23 cellular contexts compared by ENCODE assay signal in genomic region chr13:112234131-112234875, GRCh38.
DNase-seq lines count a peak whose midpoint lies in the region; ATAC-seq and TF ChIP-seq lines count a peak whose summit lies in the region.
"Had no signal": no experiment of that assay in that cellular context is flagged by ENCODE, and none has a peak within 500 bp of the region (broad histone marks: within the 10 kb centered on the region; RNA-seq: fewer than 3 reads in every experiment).

No MANE protein-coding gene starts in this region.

- no peaks in the 10 kb centered on the region for H3K4me1 Mint-ChIP-seq in activated T-helper 17 cell treated with anti-CD3 and anti-CD28 coated beads, Interleukin-2, amount 50 U/mL, for 72 hours
- H3K4me1 Mint-ChIP-seq: CD14-positive monocyte had no signal

- H3K36me3 Mint-ChIP-seq in activated T-helper 17 cell treated with anti-CD3 and anti-CD28 coated beads, Interleukin-2, amount 50 U/mL, for 72 hours (ENCODE audit: low read depth) = no peaks in the 10 kb centered on the region
- H3K36me3 Mint-ChIP-seq: CD14-positive monocyte had no signal

- TF ChIP-seq POLR2A in spleen (IDR thresholded peaks at IDR 0.05) = no peak

- H3K9ac ChIP-seq in neuronal stem cell (ENCODE audit: low read depth, low read length, poor library complexity) = no peak overlapping the region
- H3K9ac ChIP-seq: BLaER1 treated with 17β-estradiol and CSF1 and Interleukin-3, amounts not matched to agents 10 nM and 100 nM; GM23248 had no signal

- H3K27me3 ChIP-seq in neuronal stem cell (ENCODE audit: control insufficient read depth in 3 of 3, insufficient read depth in 3 of 3, low read depth in 1 of 3, low read length in 3 of 3) (no peaks in the 10 kb centered on the region), spleen (replicated peaks in 1 of 7) (peaks cover 0 to 24% (median 0%) of the 10 kb centered on the region in 7 donors)
- H3K27me3 ChIP-seq: BLaER1 treated with 17β-estradiol and CSF1 and Interleukin-3, amounts not matched to agents 10 nM and 100 nM had no signal

- TF ChIP-seq CTCF in spleen (IDR thresholded peaks at IDR 0.05 in 8 of 11, conservative IDR thresholded peaks at IDR 0.05 in 3 of 11) = no peak

- intact Hi-C loops in spleen (cut with DNase I; ENCODE audit: low total_unique reads) = no loop called here

- no peak overlapping the region for H4K8ac ChIP-seq in neuronal stem cell (ENCODE audit: low read depth, low read length)

- H3K9me3 ChIP-seq in neuronal stem cell (replicated peaks in 1 of 2; ENCODE audit: control insufficient read depth in 2 of 2, insufficient read depth in 1 of 2, low read depth in 1 of 2, low read length in 2 of 2) (peaks cover 8 to 10% of the 10 kb centered on the region in 2 donors), spleen (peaks cover 0 to 12% (median 0%) of the 10 kb centered on the region in 8 donors)
- H3K9me3 ChIP-seq: A549, BE2C had no signal

- H3K14ac ChIP-seq in neuronal stem cell (ENCODE audit: low read length) = no peak overlapping the region

- peak overlapping the region; percentile 33 for H2AK5ac ChIP-seq in neuronal stem cell (ENCODE audit: low read depth, low read length)

- no peak overlapping the region for H3K4me3 ChIP-seq in neuronal stem cell (ENCODE audit: low read length in 2 of 2)
- H3K4me3 ChIP-seq in spleen = no peak overlapping the region
- H3K4me3 ChIP-seq: A549; BLaER1 treated with 17β-estradiol and CSF1 and Interleukin-3, amounts not matched to agents 10 nM and 100 nM; GM23248 had no signal

- H3K18ac ChIP-seq in neuronal stem cell (ENCODE audit: low read length) = peak overlapping the region; percentile 17

- H3K27ac Mint-ChIP-seq in activated T-helper 17 cell treated with anti-CD3 and anti-CD28 coated beads, Interleukin-2, amount 50 U/mL, for 72 hours = no peak overlapping the region
- H3K27ac Mint-ChIP-seq: CD4-positive, alpha-beta T cell had no signal

- no peak overlapping the region for H4K91ac ChIP-seq in neuronal stem cell (ENCODE audit: low read depth, low read length, poor library complexity)

- no peak overlapping the region for H3K4ac ChIP-seq in neuronal stem cell (ENCODE audit: low read length)

- no peak overlapping the region for H3K4me3 Mint-ChIP-seq in activated T-helper 17 cell treated with anti-CD3 and anti-CD28 coated beads, Interleukin-2, amount 50 U/mL, for 72 hours
- H3K4me3 Mint-ChIP-seq: CD14-positive monocyte; CD4-positive, alpha-beta T cell had no signal

- peak overlapping the region; percentile 49 for H3K23ac ChIP-seq in neuronal stem cell (ENCODE audit: low read depth, low read length, poor library complexity)

- no peak overlapping the region for H3K4me2 ChIP-seq in neuronal stem cell (ENCODE audit: insufficient read depth, low read length, poor library complexity, severe bottlenecking)
- H3K4me2 ChIP-seq: A549; BLaER1 treated with 17β-estradiol and CSF1 and Interleukin-3, amounts not matched to agents 10 nM and 100 nM had no signal

- no peak overlapping the region for H2AFZ ChIP-seq in neuronal stem cell (ENCODE audit: low read length)
- H2AFZ ChIP-seq: GM23248 had no signal

- no peak overlapping the region for H2BK120ac ChIP-seq in neuronal stem cell (ENCODE audit: low read depth, low read length)

- H3K79me1 ChIP-seq in neuronal stem cell (ENCODE audit: low read depth, low read length) = no peaks in the 10 kb centered on the region

- no peaks in the 10 kb centered on the region for H3K36me3 ChIP-seq in neuronal stem cell (replicated peaks in 1 of 2; ENCODE audit: control insufficient read depth in 2 of 2, insufficient read depth in 2 of 2, low read length in 2 of 2)
- H3K36me3 ChIP-seq in spleen = no peaks in the 10 kb centered on the region
- H3K36me3 ChIP-seq: BE2C; BLaER1 treated with 17β-estradiol and CSF1 and Interleukin-3, amounts not matched to agents 10 nM and 100 nM had no signal

- H2BK12ac ChIP-seq in neuronal stem cell (ENCODE audit: low read length) = no peak overlapping the region

- H2BK15ac ChIP-seq in neuronal stem cell (ENCODE audit: low read length) = no peak overlapping the region

- peaks cover 12% of the 10 kb centered on the region for H3K27me3 Mint-ChIP-seq in activated T-helper 17 cell treated with anti-CD3 and anti-CD28 coated beads, Interleukin-2, amount 50 U/mL, for 72 hours

- no peaks in the 10 kb centered on the region for H3K9me3 Mint-ChIP-seq in activated T-helper 17 cell treated with anti-CD3 and anti-CD28 coated beads, Interleukin-2, amount 50 U/mL, for 72 hours
- H3K9me3 Mint-ChIP-seq: CD4-positive, alpha-beta T cell had no signal

- DNase-seq in NCI-H460 (ENCODE audit: extremely low read depth, low read depth) (peak; percentile 79), islet precursor cell (peak; percentile 40), neuronal stem cell (ENCODE audit: low spot score) (no peak), spleen (peak; percentile 69), DMS 273 (lab: John Stamatoyannopoulos, UW; ENCODE audit: unreplicated experiment) (no peak), NCI-H446 treated with DMSO at 0.1 percent for 48 hours (lab: John Stamatoyannopoulos, UW) (no peak)
- DNase-seq in NK-92 treated with Interleukin-12 subunit alpha and Interleukin-12 subunit beta, amount 100 ng/mL, for 24 hours (lab: John Stamatoyannopoulos, UW) = no peak
- DNase-seq: 8988T; ACHN; AML-193; BE2C; Calu3; CD4-positive, alpha-beta T cell; COR-L47; DMS153; DND-41; GM23248; H7; HCEC 1CT had no signal

- ATAC-seq in activated T-helper 17 cell treated with anti-CD3 and anti-CD28 coated beads, Interleukin-2, amount 50 U/mL, for 72 hours (replicated peaks) = no peak
- ATAC-seq: A549 had no signal

- no peak overlapping the region for H2BK5ac ChIP-seq in neuronal stem cell (ENCODE audit: low read length)

- no CpG with 5 or more reads among the region's 16 CpGs for WGBS in neuronal stem cell (ENCODE audit: extremely low coverage in 2 of 2, insufficient read length in 2 of 2, insufficient replicate concordance in 1 of 2), 2 donors
- WGBS in spleen, 5 donors = 74 to 84% (median 78%) methylated on average over 15 to 16 of the region's 16 CpGs

- H3K4me1 ChIP-seq in neuronal stem cell (ENCODE audit: control insufficient read depth in 2 of 2, insufficient read depth in 1 of 2, low read depth in 1 of 2, low read length in 2 of 2) (no peaks in the 10 kb centered on the region), spleen (no peaks in the 10 kb centered on the region)
- H3K4me1 ChIP-seq: A549; BE2C; BLaER1 treated with 17β-estradiol and CSF1 and Interleukin-3, amounts not matched to agents 10 nM and 100 nM had no signal

- no peak overlapping the region for H3K27ac ChIP-seq in neuronal stem cell (replicated peaks; ENCODE audit: low read length)
- H3K27ac ChIP-seq in spleen = no peak overlapping the region
- H3K27ac ChIP-seq: A549; BLaER1 treated with 17β-estradiol and CSF1 and Interleukin-3, amounts not matched to agents 10 nM and 100 nM; GM23248 had no signal

Comparison
In these comparisons a context has a peak if more than half of its experiments do, and no peak if none do; other contexts are left out.
1. DNase-seq: peak in NCI-H460 (single experiment), islet precursor cell (single experiment) and spleen (single experiment); none in neuronal stem cell (single experiment), DMS 273 (single experiment), NCI-H446 treated with DMSO at 0.1 percent for 48 hours (single experiment) and NK-92 treated with Interleukin-12 subunit alpha and Interleukin-12 subunit beta, amount 100 ng/mL, for 24 hours (single experiment).